In the genomic region with DNA sequence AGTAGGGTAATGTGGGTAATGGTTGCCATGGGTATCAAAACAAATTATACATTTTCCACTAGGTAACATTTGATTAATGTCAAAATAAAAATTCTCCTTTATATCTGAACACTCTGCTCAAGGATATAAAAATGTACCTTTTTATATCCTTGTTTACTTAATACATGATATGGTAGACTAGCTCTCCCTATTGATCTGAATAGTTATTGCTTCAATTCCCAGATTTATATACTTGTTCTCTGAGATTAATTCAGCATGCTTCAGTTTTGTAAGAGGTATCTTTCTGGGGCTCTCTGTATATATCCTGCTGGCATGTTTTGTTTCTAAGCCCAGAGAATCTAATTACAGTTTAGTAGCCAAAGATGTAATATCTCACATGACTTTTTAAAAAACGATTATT, we compare ENCODE assay signal across 20 cellular contexts.
"Had no signal": no experiment of that assay in that cellular context is flagged by ENCODE, and none has a peak within 500 bp of the region (broad histone marks: within the 10 kb centered on the region; RNA-seq: fewer than 3 reads in every experiment).

No MANE protein-coding gene starts in this region.

- H3K4me1 Mint-ChIP-seq: activated naive CD4-positive, alpha-beta T cell treated with anti-CD3 and anti-CD28 coated beads, Interleukin-2, amount 10 ng/mL, durations not matched to agents 7 days and 5 days; memory B cell; naive B cell had no signal

- H3K4me1 ChIP-seq: gastrocnemius medialis, upper lobe of left lung had no signal

- H3K27me3 Mint-ChIP-seq: activated naive CD4-positive, alpha-beta T cell treated with anti-CD3 and anti-CD28 coated beads, Interleukin-2, amount 10 ng/mL, durations not matched to agents 7 days and 5 days; brain; memory B cell; naive B cell had no signal

- H3K27ac Mint-ChIP-seq: activated naive CD4-positive, alpha-beta T cell treated with anti-CD3 and anti-CD28 coated beads, Interleukin-2, amount 10 ng/mL, durations not matched to agents 7 days and 5 days; memory B cell; naive B cell; WTC11 had no signal

- H3K36me3 Mint-ChIP-seq: activated naive CD4-positive, alpha-beta T cell treated with anti-CD3 and anti-CD28 coated beads, Interleukin-2, amount 10 ng/mL, durations not matched to agents 7 days and 5 days had no signal

- ATAC-seq: gastrocnemius medialis; left cardiac atrium; right cardiac atrium; stimulated activated naive CD8-positive, alpha-beta T cell treated with anti-CD3 and anti-CD28 coated beads, Interleukin-15, Interleukin-2, amounts not matched to agents 100 U/mL and 50 U/mL, for 24 hours; WTC11 had no signal

- H3K4me3 Mint-ChIP-seq: activated naive CD4-positive, alpha-beta T cell treated with anti-CD3 and anti-CD28 coated beads, Interleukin-2, amount 10 ng/mL, durations not matched to agents 7 days and 5 days; brain; memory B cell; naive B cell; WTC11 had no signal

- H3K36me3 ChIP-seq: gastrocnemius medialis, pancreas, upper lobe of left lung had no signal

- H3K27me3 ChIP-seq: gastrocnemius medialis, pancreas, upper lobe of left lung had no signal

- H3K9me3 Mint-ChIP-seq: memory B cell had no signal

- H3K9me3 ChIP-seq: gastrocnemius medialis, pancreas, upper lobe of left lung had no signal

- DNase-seq: activated effector memory CD4-positive, alpha-beta T cell treated with anti-CD3 and anti-CD28 coated beads, Interleukin-2, amount 50 U/mL, for 16 hours; activated naive CD4-positive, alpha-beta T cell treated with anti-CD3 and anti-CD28 coated beads, Interleukin-2, amount 10 ng/mL, durations not matched to agents 7 days and 5 days; dermis blood vessel endothelial cell; effector CD8-positive, alpha-beta T cell; erythroblast; gastrocnemius medialis; head of caudate nucleus; islet precursor cell; left cardiac atrium; naive B cell; pancreas; right cardiac atrium; stimulated activated CD4-positive, alpha-beta T cell treated with anti-CD3 and anti-CD28 coated beads, Interleukin-12 subunit alpha, Interleukin-12 subunit beta, amount 100 ng/mL, for 4 hours; stimulated activated CD4-positive, alpha-beta T cell treated with anti-CD3 and anti-CD28 coated beads, Interleukin-4, amount 100 ng/mL, for 4 hours; stimulated activated naive CD8-positive, alpha-beta T cell treated with anti-CD3 and anti-CD28 coated beads, Interleukin-15, Interleukin-2, amounts not matched to agents 100 U/mL and 50 U/mL, for 24 hours; T-helper 9 cell; upper lobe of left lung had no signal

- H3K27ac ChIP-seq: gastrocnemius medialis, pancreas, upper lobe of left lung had no signal

- H3K4me3 ChIP-seq: gastrocnemius medialis, pancreas, upper lobe of left lung had no signal
